Comparison of ENCODE assay signal across 18 cellular contexts in the genomic region with DNA sequence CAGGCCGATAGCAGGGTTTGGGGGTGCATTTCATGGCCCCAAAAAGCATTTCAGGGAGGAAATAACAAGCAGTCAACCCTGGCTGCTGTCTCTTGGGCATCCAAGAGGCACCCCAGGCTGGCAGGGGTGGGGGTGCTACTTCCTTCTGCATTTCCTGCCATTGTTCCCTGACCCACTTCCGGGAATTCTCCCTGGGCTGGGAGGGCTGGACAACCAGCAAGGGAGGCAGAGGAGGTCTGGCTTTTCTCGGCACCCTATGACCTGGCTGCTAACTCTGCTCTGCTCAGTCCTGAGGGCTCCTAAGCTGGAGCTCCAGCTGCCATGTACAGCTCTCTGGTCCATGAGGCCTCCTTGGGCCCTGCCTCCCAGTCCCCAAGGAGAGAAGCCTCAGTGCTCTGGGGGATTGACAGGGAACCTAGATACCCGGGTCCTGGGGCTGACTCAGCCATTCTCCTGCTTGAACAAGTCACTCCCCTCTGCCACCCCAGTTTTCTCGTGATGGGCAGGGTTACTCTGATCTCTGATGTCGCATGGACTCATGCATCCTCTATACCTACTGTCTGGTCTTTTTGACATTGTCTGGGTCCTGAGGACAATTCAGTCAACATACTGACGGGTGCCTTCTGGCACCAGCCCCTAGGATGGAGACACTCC. TPM values are rescaled to one million over a fixed set of nuclear protein-coding genes. Genes with fewer than 3 reads are reported as not detected.
DNase-seq lines count a peak whose midpoint lies in the region; ATAC-seq, FAIRE-seq and TF ChIP-seq lines count a peak whose summit lies in the region.
"Had no signal": no experiment of that assay in that cellular context is flagged by ENCODE, and none has a peak within 500 bp of the region (broad histone marks: within the 10 kb centered on the region; RNA-seq: fewer than 3 reads in every experiment).

No MANE protein-coding gene starts in this region.

- H3K4me1 Mint-ChIP-seq in stimulated activated memory B cell treated with anti-CD40 and anti-IgM and Interleukin-4, amounts not matched to agents 10 μg/mL and 1 μg/mL and 100 μg/mL, for 72 hours = no peaks in the 10 kb centered on the region
- H3K4me1 Mint-ChIP-seq: activated CD4-positive, alpha-beta memory T cell treated with anti-CD3 and anti-CD28 coated beads, Interleukin-2, amount 10 ng/mL, durations not matched to agents 7 days and 5 days; B cell had no signal

- in situ Hi-C loops in gastrocnemius medialis (cut with MboI; ENCODE audit: low sequenced_read_pairs in 4 of 4) = loop anchor here in 2 of 4 donors (25.0 kb wide), 2 partner anchors 288 to 1237 kb away; no protein-coding TSS in a partner anchor

- no peak overlapping the region for H3K23ac ChIP-seq in H1 (ENCODE audit: insufficient read length)

- H3K79me2 ChIP-seq in H1 (ENCODE audit: control insufficient read depth in 1 of 2, insufficient read depth in 2 of 2, low read length in 2 of 2) = no peaks in the 10 kb centered on the region

- no peaks in the 10 kb centered on the region for H3K27me3 ChIP-seq in H1 (replicated peaks in 1 of 4; ENCODE audit: control insufficient read depth in 3 of 4, extremely low read depth in 1 of 4, insufficient read depth in 3 of 4, low read length in 3 of 4)
- H3K27me3 ChIP-seq in liver (ENCODE audit: control insufficient read depth in 4 of 4, insufficient read depth in 4 of 4, low read length in 3 of 4) = no peaks in the 10 kb centered on the region
- H3K27me3 ChIP-seq in gastrocnemius medialis = no peaks in the 10 kb centered on the region
- H3K27me3 ChIP-seq: ovary had no signal

- TF ChIP-seq CTCF in H1 (IDR thresholded peaks at IDR 0.05; ENCODE audit: control extremely low read depth in 1 of 3, insufficient read depth in 1 of 3, low read depth in 1 of 3, low read length in 3 of 3) = no peak
- no peak for TF ChIP-seq CTCF in liver (IDR thresholded peaks at IDR 0.05; ENCODE audit: low read depth, low read length, missing input control)
- no peak for TF ChIP-seq CTCF in gastrocnemius medialis (IDR thresholded peaks at IDR 0.05 in 4 of 5, conservative IDR thresholded peaks at IDR 0.05 in 1 of 5)

- H4K8ac ChIP-seq in H1 (ENCODE audit: extremely low read depth, insufficient read depth, low read length) = peak overlapping the region; percentile 51; the same call in 1 of the 2 replicates

- TF ChIP-seq RAD21 in H1 (IDR thresholded peaks at IDR 0.05 in 1 of 2, conservative IDR thresholded peaks at IDR 0.05 in 1 of 2; ENCODE audit: low read depth in 2 of 2, low read length in 2 of 2) = no peak
- no peak for TF ChIP-seq RAD21 in liver (IDR thresholded peaks at IDR 0.05)

- FAIRE-seq in HTR-8/SVneo (lab: Jason Lieb, UNC) (peak; percentile 77), H1 (lab: Jason Lieb, UNC) (no peak)
- FAIRE-seq: endometrium, GM12878 had no signal

- no peaks in the 10 kb centered on the region for H4K20me1 ChIP-seq in H1 (replicated peaks in 1 of 2; ENCODE audit: control insufficient read depth in 1 of 2, insufficient read depth in 2 of 2, low read length in 2 of 2)

- 83% methylated on average over 7 of the region's 7 CpGs; no CpG with 5 or more reads in 1 of the 2 experiments for WGBS in H1 (ENCODE audit: extremely low coverage in 1 of 2, insufficient coverage in 1 of 2, insufficient read length in 1 of 2, insufficient replicate concordance in 2 of 2, low coverage in 1 of 2, low lambda C conversion rate in 2 of 2, missing lambda C conversion rate in 1 of 2), 2 experiments
- WGBS in liver = 78% methylated on average over 7 of the region's 7 CpGs

- H3K18ac ChIP-seq in H1 (ENCODE audit: extremely low read depth, low read length) = no peak overlapping the region

- H2AK5ac ChIP-seq in H1 (ENCODE audit: low read depth, low read length) = no peak overlapping the region

- H3K36me3 ChIP-seq in H1 (ENCODE audit: control insufficient read depth in 2 of 4, insufficient read depth in 4 of 4, low read length in 3 of 4) (no peaks in the 10 kb centered on the region), liver (ENCODE audit: control insufficient read depth in 4 of 4, insufficient read depth in 3 of 4, low read depth in 1 of 4, low read length in 3 of 4) (no peaks in the 10 kb centered on the region), gastrocnemius medialis (no peaks in the 10 kb centered on the region)
- H3K36me3 ChIP-seq: ovary had no signal

- H3K4me2 ChIP-seq in H1 (ENCODE audit: insufficient read depth in 1 of 2, low read depth in 2 of 2, low read length in 2 of 2) = no peak overlapping the region

- H3K9me3 ChIP-seq in H1 (ENCODE audit: insufficient read depth in 2 of 2, low read depth in 1 of 2, low read length in 1 of 2) = no peaks in the 10 kb centered on the region
- no peaks in the 10 kb centered on the region for H3K9me3 ChIP-seq in liver (ENCODE audit: control insufficient read depth in 4 of 4, low read length in 3 of 4)
- no peaks in the 10 kb centered on the region for H3K9me3 ChIP-seq in gastrocnemius medialis
- H3K9me3 ChIP-seq: ovary had no signal

- no peak overlapping the region for H2BK120ac ChIP-seq in H1 (replicated peaks; ENCODE audit: low read depth, low read length)

- no peak overlapping the region for H3K56ac ChIP-seq in H1 (replicated peaks; ENCODE audit: insufficient read length, low read depth, low read length)

- H2BK20ac ChIP-seq in H1 (ENCODE audit: low read length) = no peak overlapping the region

- H3K9ac ChIP-seq in H1 (replicated peaks in 1 of 4; ENCODE audit: extremely low read depth in 1 of 4, low read depth in 3 of 4, low read length in 3 of 4) (no peak overlapping the region), liver (ENCODE audit: low read depth in 1 of 2, low read length in 2 of 2) (no peak overlapping the region)

- H3K9me3 Mint-ChIP-seq in stimulated activated memory B cell treated with anti-CD40 and anti-IgM and Interleukin-4, amounts not matched to agents 10 μg/mL and 1 μg/mL and 100 μg/mL, for 72 hours = no peaks in the 10 kb centered on the region
- H3K9me3 Mint-ChIP-seq: activated CD4-positive, alpha-beta memory T cell treated with anti-CD3 and anti-CD28 coated beads, Interleukin-2, amount 10 ng/mL, durations not matched to agents 7 days and 5 days; mesothelial cell of epicardium had no signal

- no peak overlapping the region for H3K27ac ChIP-seq in H1 (ENCODE audit: low read depth, low read length)
- H3K27ac ChIP-seq in liver (ENCODE audit: low read depth in 1 of 2, low read length in 2 of 2) = peak overlapping the region in 1 of 2 donors; percentile 37
- H3K27ac ChIP-seq in gastrocnemius medialis = peak overlapping the region; percentile 60 to 80 (median 71)
- H3K27ac ChIP-seq: ovary had no signal

- no peaks in the 10 kb centered on the region for H3K36me3 Mint-ChIP-seq in stimulated activated memory B cell treated with anti-CD40 and anti-IgM and Interleukin-4, amounts not matched to agents 10 μg/mL and 1 μg/mL and 100 μg/mL, for 72 hours
- H3K36me3 Mint-ChIP-seq: mesothelial cell of epicardium had no signal

- CTCF ChIA-PET in H1 (lab: Charles Lee; ENCODE audit: partially characterized antibody) = interaction anchor here (0.5 to 3.5 kb wide), 6 partner anchors 11 to 228 kb away, joined by 3 to 10 read pairs (median 3); no protein-coding TSS in a partner anchor

- no peak for DNase-seq in HTR-8/SVneo (ENCODE audit: insufficient read length, low spot score)
- no peak for DNase-seq in H1 (ENCODE audit: low read depth in 1 of 2, low spot score in 2 of 2)
- DNase-seq in gastrocnemius medialis = no peak
- DNase-seq in effector CD4-positive, alpha-beta T cell = no peak
- DNase-seq: activated CD4-positive, alpha-beta memory T cell treated with anti-CD3 and anti-CD28 coated beads, Interleukin-2, amount 10 ng/mL, durations not matched to agents 7 days and 5 days; DND-41; hippocampal formation; NCI-H187 treated with DMSO at 0.1 percent for 48 hours; NCI-H82; ovary had no signal

- no peak overlapping the region; the same call in 1 of the 2 replicates for H2BK12ac ChIP-seq in H1 (ENCODE audit: low read depth, low read length)

- TF ChIP-seq EP300 in H1 (IDR thresholded peaks at IDR 0.05; ENCODE audit: borderline replicate concordance in 1 of 2, low read depth in 2 of 2, low read length in 2 of 2) = no peak

- no peak overlapping the region for H2AFZ ChIP-seq in H1 (ENCODE audit: low read length)

- peaks cover 4 to 9% (median 6%) of the 10 kb centered on the region in 4 experiments; a peak in 6 of 7 replicates for H3K4me1 ChIP-seq in H1 (replicated peaks in 1 of 4; ENCODE audit: control insufficient read depth in 3 of 4, insufficient read depth in 4 of 4, low read length in 3 of 4)
- H3K4me1 ChIP-seq in liver (ENCODE audit: control insufficient read depth in 4 of 4, insufficient read depth in 4 of 4, low read length in 3 of 4) = peaks cover 0 to 7% (median 0%) of the 10 kb centered on the region in 4 donors
- peaks cover 76% of the 10 kb centered on the region in 2 donors for H3K4me1 ChIP-seq in gastrocnemius medialis

- no peak overlapping the region for H2BK5ac ChIP-seq in H1 (ENCODE audit: low read depth, low read length)

- peak overlapping the region; percentile 9 for H4K91ac ChIP-seq in H1 (replicated peaks; ENCODE audit: insufficient read length, low read length)

- ATAC-seq in gastrocnemius medialis = peak in 1 of 2 donors; percentile 22
- no peak for ATAC-seq in GM21529 (IDR thresholded peaks at IDR 0.05; ENCODE audit: unreplicated experiment)
- no peak for ATAC-seq in stimulated activated memory B cell treated with anti-CD40 and anti-IgM and Interleukin-4, amounts not matched to agents 10 μg/mL and 1 μg/mL and 100 μg/mL, for 72 hours
- ATAC-seq in HG03045 (IDR thresholded peaks at IDR 0.05; ENCODE audit: unreplicated experiment) = no peak
- ATAC-seq: GM12878 had no signal

- intact Hi-C loops in gastrocnemius medialis (cut with DNase I; ENCODE audit: low total_unique reads) = no loop called here

- H2BK15ac ChIP-seq in H1 (ENCODE audit: low read length) = no peak overlapping the region

- no peak overlapping the region for H3K14ac ChIP-seq in H1 (ENCODE audit: insufficient read length)

- H3K23me2 ChIP-seq in H1 (ENCODE audit: low read depth, low read length) = no peaks in the 10 kb centered on the region; the same call in 1 of the 2 replicates

- no peak overlapping the region for H4K5ac ChIP-seq in H1 (ENCODE audit: insufficient read length, low read depth, low read length)

- no peak for TF ChIP-seq POLR2A in H1 (IDR thresholded peaks at IDR 0.05; ENCODE audit: control extremely low read depth in 1 of 2, low read depth in 2 of 2, low read length in 2 of 2)
- TF ChIP-seq POLR2A in gastrocnemius medialis (IDR thresholded peaks at IDR 0.05) = no peak

- no peak overlapping the region for H3K27ac Mint-ChIP-seq in stimulated activated memory B cell treated with anti-CD40 and anti-IgM and Interleukin-4, amounts not matched to agents 10 μg/mL and 1 μg/mL and 100 μg/mL, for 72 hours
- H3K27ac Mint-ChIP-seq: activated CD4-positive, alpha-beta memory T cell treated with anti-CD3 and anti-CD28 coated beads, Interleukin-2, amount 10 ng/mL, durations not matched to agents 7 days and 5 days; B cell; mesothelial cell of epicardium had no signal

- no peak overlapping the region for H3K4ac ChIP-seq in H1 (replicated peaks; ENCODE audit: insufficient read length, low read depth, low read length)

- no peaks in the 10 kb centered on the region for H3K79me1 ChIP-seq in H1 (ENCODE audit: low read depth, low read length)

- H3K4me3 Mint-ChIP-seq in stimulated activated memory B cell treated with anti-CD40 and anti-IgM and Interleukin-4, amounts not matched to agents 10 μg/mL and 1 μg/mL and 100 μg/mL, for 72 hours = no peak overlapping the region
- H3K4me3 Mint-ChIP-seq: activated CD4-positive, alpha-beta memory T cell treated with anti-CD3 and anti-CD28 coated beads, Interleukin-2, amount 10 ng/mL, durations not matched to agents 7 days and 5 days; B cell; mesothelial cell of epicardium had no signal

- POLR2A ChIA-PET in H1 (lab: Charles Lee; ENCODE audit: partially characterized antibody) = interaction anchor here (0.6 kb wide), 1 partner anchor 358 kb away, joined by 4 read pairs; no protein-coding TSS in a partner anchor

- H3K4me3 ChIP-seq in H1 (ENCODE audit: extremely low read depth in 1 of 4, insufficient read depth in 2 of 4, low read depth in 3 of 4, low read length in 4 of 4) = no peak overlapping the region
- no peak overlapping the region for H3K4me3 ChIP-seq in liver (ENCODE audit: low read depth in 1 of 3, low read length in 3 of 3)
- H3K4me3 ChIP-seq in gastrocnemius medialis = no peak overlapping the region
- H3K4me3 ChIP-seq: GM12878, ovary had no signal

- H3K27me3 Mint-ChIP-seq in stimulated activated memory B cell treated with anti-CD40 and anti-IgM and Interleukin-4, amounts not matched to agents 10 μg/mL and 1 μg/mL and 100 μg/mL, for 72 hours = peaks cover 24% of the 10 kb centered on the region
- H3K27me3 Mint-ChIP-seq: activated CD4-positive, alpha-beta memory T cell treated with anti-CD3 and anti-CD28 coated beads, Interleukin-2, amount 10 ng/mL, durations not matched to agents 7 days and 5 days had no signal

RNA-seq across cellular contexts. Expression of gene DYSF, which starts 47.2 kb away (rescaled TPM):
- 7.1 and 8.5 TPM in 2 replicates for total RNA-seq in H1 (2021; fragmentation: NEBNext Ultra II Directional; extraction: Animal tissue kit (Norgen Biotek cat#: 25700))
- polyA plus RNA-seq in H1 (2011; rRNA removed) (5.8 and 6.6 TPM in 2 replicates), liver (10 to 100 TPM in 1 of 2 donors, 1 to 10 TPM in 1; 8.5 to 12.0 TPM)
- 2.5 TPM for polyA plus RNA-seq in H1 (2011; cell fraction: cytosol; rRNA removed)
- 9.9 TPM for polyA plus RNA-seq in H1 (2011; cell fraction: nucleus; rRNA removed)
- polyA plus RNA-seq in H1 (2012, experiment 1 of 2) = 6.1 to 8.1 TPM (median 7.4 TPM) in 4 replicates
- 6.2 TPM for polyA plus RNA-seq in H1 (2012, experiment 2 of 2)
- polyA plus RNA-seq in H1 (2013, experiment 1 of 2) = 4.5 TPM
- polyA plus RNA-seq in H1 (2013, experiment 2 of 2) = 3.6 TPM
- polyA minus RNA-seq in H1 (2011; rRNA and poly(A)+ RNA removed) = 7.3 and 8.0 TPM in 2 replicates
- 6.2 TPM for polyA minus RNA-seq in H1 (2011; cell fraction: cytosol; rRNA and poly(A)+ RNA removed)
- 6.8 TPM for polyA minus RNA-seq in H1 (2011; cell fraction: nucleus; rRNA and poly(A)+ RNA removed)
- total RNA-seq in liver (10 to 100 TPM; 15.1 to 20.8 TPM), gastrocnemius medialis (100 to 1,000 TPM in 2 of 4 donors, 10 to 100 TPM in 2; 40.7 to 267 (median 153) TPM)
- total RNA-seq: activated CD4-positive, alpha-beta memory T cell treated with anti-CD3 and anti-CD28 coated beads, Interleukin-2, amount 10 ng/mL, durations not matched to agents 7 days and 5 days had no signal
